In the genomic region with DNA sequence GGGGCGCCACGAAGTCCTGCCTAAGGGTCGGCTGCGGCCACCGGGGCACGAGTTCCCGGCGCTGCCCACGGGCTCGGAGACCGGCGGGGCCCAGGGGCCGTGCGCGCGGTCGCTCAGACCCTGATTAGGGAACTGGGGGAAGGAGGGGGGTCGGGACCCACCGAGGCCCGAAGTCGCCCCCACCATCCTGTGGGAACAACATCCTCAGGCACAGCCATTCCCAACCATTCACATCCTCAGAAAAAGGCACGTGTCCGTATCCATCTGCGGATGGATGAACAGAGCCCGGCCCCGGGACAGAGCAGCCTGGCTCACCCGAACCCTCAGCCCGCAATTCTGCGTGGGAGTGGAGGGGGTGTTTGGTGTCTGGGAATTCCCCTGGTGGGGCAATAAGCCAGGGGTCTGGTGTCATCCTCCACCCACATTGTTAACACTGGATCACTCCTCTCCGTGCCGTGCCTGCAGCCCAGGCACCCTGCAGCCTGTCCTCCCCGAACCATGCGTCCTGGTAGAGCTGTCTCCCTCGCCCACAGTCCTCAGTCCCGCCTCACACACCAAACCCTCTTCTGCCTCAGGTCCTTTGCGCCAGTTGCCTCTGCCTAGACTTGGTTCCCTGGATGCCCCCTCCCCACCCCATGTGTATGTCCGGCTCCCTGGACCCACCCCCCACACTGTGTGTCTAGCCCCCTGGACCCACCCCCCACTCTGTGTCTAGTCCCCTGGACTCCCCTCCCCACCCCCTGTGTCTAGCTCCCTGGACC, we compare ENCODE assay signal across 1 cellular context.
A peak's percentile ranks its signal among the peaks of the same experiment; 100 is the strongest.
TF ChIP-seq lines count a peak whose summit lies in the region.

No MANE protein-coding gene starts in this region.

TF ChIP-seq in endothelial cell of umbilical vein, 7 proteins besides CTCF, POLR2A, EP300 and RAD21 (continued from another document):
- TF ChIP-seq, protein P1, sequence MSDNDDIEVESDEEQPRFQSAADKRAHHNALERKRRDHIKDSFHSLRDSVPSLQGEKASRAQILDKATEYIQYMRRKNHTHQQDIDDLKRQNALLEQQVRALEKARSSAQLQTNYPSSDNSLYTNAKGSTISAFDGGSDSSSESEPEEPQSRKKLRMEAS (IDR thresholded peaks at IDR 0.05; ENCODE audit: insufficient read depth, insufficient read length) = peak; percentile 85
